1 cellular context compared by ENCODE assay signal in the genomic region with DNA sequence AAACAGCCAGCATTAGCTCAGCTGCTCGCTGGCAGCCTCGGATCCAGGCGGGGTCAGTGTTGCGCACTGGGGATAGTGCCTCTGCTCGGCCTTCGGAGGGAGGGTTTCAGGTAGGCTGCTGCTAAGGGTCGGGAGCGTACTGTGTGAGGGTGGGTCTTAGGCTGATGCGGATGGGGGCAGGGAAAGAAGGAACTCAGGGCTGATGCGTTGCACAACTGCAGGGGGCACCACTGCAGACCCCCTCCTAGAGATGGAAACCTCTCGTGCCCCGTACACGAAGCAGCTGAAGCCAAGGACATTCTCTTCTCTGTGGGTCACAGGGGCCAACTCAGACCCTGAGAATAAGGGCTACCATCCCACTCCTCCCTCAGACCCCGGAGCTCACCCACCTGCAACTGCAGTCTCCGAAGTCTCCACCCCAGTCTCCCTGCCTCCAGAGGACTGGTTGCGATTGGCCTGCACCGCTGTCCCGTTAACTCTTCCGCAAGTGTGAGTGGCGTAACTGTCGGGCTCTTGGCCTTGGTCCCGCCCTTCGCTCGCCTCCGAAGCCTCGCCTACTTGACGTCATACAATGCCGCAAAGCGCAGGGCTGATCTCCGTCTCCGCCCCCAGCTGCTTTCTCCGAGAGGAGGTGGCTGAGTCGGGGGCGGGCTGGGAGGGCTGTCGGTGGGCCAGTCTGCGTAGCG.
TF ChIP-seq lines count a peak whose summit lies in the region.

A gene with protein sequence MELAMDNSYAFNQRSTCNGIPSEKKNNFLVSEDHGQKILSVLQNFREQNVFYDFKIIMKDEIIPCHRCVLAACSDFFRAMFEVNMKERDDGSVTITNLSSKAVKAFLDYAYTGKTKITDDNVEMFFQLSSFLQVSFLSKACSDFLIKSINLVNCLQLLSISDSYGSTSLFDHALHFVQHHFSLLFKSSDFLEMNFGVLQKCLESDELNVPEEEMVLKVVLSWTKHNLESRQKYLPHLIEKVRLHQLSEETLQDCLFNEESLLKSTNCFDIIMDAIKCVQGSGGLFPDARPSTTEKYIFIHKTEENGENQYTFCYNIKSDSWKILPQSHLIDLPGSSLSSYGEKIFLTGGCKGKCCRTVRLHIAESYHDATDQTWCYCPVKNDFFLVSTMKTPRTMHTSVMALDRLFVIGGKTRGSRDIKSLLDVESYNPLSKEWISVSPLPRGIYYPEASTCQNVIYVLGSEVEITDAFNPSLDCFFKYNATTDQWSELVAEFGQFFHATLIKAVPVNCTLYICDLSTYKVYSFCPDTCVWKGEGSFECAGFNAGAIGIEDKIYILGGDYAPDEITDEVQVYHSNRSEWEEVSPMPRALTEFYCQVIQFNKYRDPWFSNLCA (minus strand): TSS at position 425 of the 686 bp plus-strand sequence. CDS start 18,250 bp downstream, outside the sequence.

TF ChIP-seq in GM12878, 131 proteins besides CTCF, POLR2A, EP300 and RAD21 (continued from another document):
- TF ChIP-seq WRNIP1 (IDR thresholded peaks at IDR 0.05; ENCODE audit: borderline replicate concordance, low read depth, low read length) = 0 out of 2 replicates have a peak, but pooled peaks have one; percentile 56
- peak; percentile 26; the same call in 1 of the 2 replicates for TF ChIP-seq IKZF1 (conservative IDR thresholded peaks at IDR 0.05)
- no peak for TF ChIP-seq POLR2AphosphoS2 (IDR thresholded peaks at IDR 0.05; ENCODE audit: low read depth, low read length)
- peak; percentile 96 for TF ChIP-seq ATF7 (IDR thresholded peaks at IDR 0.05; ENCODE audit: low read depth)
- TF ChIP-seq, protein P1, sequence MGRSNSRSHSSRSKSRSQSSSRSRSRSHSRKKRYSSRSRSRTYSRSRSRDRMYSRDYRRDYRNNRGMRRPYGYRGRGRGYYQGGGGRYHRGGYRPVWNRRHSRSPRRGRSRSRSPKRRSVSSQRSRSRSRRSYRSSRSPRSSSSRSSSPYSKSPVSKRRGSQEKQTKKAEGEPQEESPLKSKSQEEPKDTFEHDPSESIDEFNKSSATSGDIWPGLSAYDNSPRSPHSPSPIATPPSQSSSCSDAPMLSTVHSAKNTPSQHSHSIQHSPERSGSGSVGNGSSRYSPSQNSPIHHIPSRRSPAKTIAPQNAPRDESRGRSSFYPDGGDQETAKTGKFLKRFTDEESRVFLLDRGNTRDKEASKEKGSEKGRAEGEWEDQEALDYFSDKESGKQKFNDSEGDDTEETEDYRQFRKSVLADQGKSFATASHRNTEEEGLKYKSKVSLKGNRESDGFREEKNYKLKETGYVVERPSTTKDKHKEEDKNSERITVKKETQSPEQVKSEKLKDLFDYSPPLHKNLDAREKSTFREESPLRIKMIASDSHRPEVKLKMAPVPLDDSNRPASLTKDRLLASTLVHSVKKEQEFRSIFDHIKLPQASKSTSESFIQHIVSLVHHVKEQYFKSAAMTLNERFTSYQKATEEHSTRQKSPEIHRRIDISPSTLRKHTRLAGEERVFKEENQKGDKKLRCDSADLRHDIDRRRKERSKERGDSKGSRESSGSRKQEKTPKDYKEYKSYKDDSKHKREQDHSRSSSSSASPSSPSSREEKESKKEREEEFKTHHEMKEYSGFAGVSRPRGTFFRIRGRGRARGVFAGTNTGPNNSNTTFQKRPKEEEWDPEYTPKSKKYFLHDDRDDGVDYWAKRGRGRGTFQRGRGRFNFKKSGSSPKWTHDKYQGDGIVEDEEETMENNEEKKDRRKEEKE (IDR thresholded peaks at IDR 0.05) = no peak
- TF ChIP-seq RBBP5 (conservative IDR thresholded peaks at IDR 0.05) = no peak
- peak; percentile 19; the same call in 1 of the 2 replicates for TF ChIP-seq IRF4 (IDR thresholded peaks at IDR 0.05; ENCODE audit: low read depth, low read length)
- TF ChIP-seq CHD2 (IDR thresholded peaks at IDR 0.05; ENCODE audit: borderline replicate concordance, low read depth, low read length) = peak; percentile 78
- TF ChIP-seq, protein P2, sequence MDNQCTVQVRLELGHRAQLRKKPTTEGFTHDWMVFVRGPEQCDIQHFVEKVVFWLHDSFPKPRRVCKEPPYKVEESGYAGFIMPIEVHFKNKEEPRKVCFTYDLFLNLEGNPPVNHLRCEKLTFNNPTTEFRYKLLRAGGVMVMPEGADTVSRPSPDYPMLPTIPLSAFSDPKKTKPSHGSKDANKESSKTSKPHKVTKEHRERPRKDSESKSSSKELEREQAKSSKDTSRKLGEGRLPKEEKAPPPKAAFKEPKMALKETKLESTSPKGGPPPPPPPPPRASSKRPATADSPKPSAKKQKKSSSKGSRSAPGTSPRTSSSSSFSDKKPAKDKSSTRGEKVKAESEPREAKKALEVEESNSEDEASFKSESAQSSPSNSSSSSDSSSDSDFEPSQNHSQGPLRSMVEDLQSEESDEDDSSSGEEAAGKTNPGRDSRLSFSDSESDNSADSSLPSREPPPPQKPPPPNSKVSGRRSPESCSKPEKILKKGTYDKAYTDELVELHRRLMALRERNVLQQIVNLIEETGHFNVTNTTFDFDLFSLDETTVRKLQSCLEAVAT (IDR thresholded peaks at IDR 0.05) = peak; percentile 31
- TF ChIP-seq NRF1 (conservative IDR thresholded peaks at IDR 0.05; ENCODE audit: low read depth, low read length) = no peak; the same call in 1 of the 2 replicates
- TF ChIP-seq IKZF2 (IDR thresholded peaks at IDR 0.05) = peak in 1 of 2 experiments; percentile 29; a peak in 1 of 4 replicates
- peak; percentile 97 for TF ChIP-seq SP1 (IDR thresholded peaks at IDR 0.05; ENCODE audit: low read depth, low read length)
- no peak for TF ChIP-seq MXI1 (IDR thresholded peaks at IDR 0.05; ENCODE audit: low read depth, low read length)
- no peak for TF ChIP-seq PAX8 (IDR thresholded peaks at IDR 0.05)
- TF ChIP-seq SUZ12 (IDR thresholded peaks at IDR 0.05; ENCODE audit: unreplicated experiment) = no peak
- TF ChIP-seq, protein P3, sequence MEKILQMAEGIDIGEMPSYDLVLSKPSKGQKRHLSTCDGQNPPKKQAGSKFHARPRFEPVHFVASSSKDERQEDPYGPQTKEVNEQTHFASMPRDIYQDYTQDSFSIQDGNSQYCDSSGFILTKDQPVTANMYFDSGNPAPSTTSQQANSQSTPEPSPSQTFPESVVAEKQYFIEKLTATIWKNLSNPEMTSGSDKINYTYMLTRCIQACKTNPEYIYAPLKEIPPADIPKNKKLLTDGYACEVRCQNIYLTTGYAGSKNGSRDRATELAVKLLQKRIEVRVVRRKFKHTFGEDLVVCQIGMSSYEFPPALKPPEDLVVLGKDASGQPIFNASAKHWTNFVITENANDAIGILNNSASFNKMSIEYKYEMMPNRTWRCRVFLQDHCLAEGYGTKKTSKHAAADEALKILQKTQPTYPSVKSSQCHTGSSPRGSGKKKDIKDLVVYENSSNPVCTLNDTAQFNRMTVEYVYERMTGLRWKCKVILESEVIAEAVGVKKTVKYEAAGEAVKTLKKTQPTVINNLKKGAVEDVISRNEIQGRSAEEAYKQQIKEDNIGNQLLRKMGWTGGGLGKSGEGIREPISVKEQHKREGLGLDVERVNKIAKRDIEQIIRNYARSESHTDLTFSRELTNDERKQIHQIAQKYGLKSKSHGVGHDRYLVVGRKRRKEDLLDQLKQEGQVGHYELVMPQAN (conservative IDR thresholded peaks at IDR 0.05) = peak; percentile 77
- TF ChIP-seq, protein P4, sequence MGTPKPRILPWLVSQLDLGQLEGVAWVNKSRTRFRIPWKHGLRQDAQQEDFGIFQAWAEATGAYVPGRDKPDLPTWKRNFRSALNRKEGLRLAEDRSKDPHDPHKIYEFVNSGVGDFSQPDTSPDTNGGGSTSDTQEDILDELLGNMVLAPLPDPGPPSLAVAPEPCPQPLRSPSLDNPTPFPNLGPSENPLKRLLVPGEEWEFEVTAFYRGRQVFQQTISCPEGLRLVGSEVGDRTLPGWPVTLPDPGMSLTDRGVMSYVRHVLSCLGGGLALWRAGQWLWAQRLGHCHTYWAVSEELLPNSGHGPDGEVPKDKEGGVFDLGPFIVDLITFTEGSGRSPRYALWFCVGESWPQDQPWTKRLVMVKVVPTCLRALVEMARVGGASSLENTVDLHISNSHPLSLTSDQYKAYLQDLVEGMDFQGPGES (IDR thresholded peaks at IDR 0.05) = peak; percentile 68; the same call in 1 of the 2 replicates
- no peak for TF ChIP-seq NFXL1 (IDR thresholded peaks at IDR 0.05; ENCODE audit: borderline replicate concordance)
- TF ChIP-seq HDGF (IDR thresholded peaks at IDR 0.05) = peak; percentile 92; the same call in 1 of the 2 replicates
- peak; percentile 21; the same call in 1 of the 2 replicates for TF ChIP-seq RFX5 (IDR thresholded peaks at IDR 0.05; ENCODE audit: low read depth, low read length)
- peak; percentile 85 for TF ChIP-seq ZNF217 (IDR thresholded peaks at IDR 0.05)
- TF ChIP-seq POLR2AphosphoS5 (IDR thresholded peaks at IDR 0.05; ENCODE audit: low read length) = no peak
- TF ChIP-seq NR2F1 (conservative IDR thresholded peaks at IDR 0.05) = 0 out of 2 replicates have a peak, but pooled peaks have one; percentile 17
- peak; percentile 25; the same call in 1 of the 2 replicates for TF ChIP-seq TCF12 (IDR thresholded peaks at IDR 0.05; ENCODE audit: low read depth, low read length)
- peak; percentile 36 for TF ChIP-seq RUNX3 (IDR thresholded peaks at IDR 0.05; ENCODE audit: low read length)
- peak; percentile 83 for TF ChIP-seq GATAD2B (conservative IDR thresholded peaks at IDR 0.05; ENCODE audit: low read depth)
- 0 out of 2 replicates have a peak, but pooled peaks have one; percentile 65 for TF ChIP-seq CHD4 (IDR thresholded peaks at IDR 0.05)
- peak; percentile 84 for TF ChIP-seq NBN (IDR thresholded peaks at IDR 0.05)
- no peak for TF ChIP-seq STAT1 (conservative IDR thresholded peaks at IDR 0.05)
- peak; percentile 53; the same call in 1 of the 2 replicates for TF ChIP-seq SIN3A (IDR thresholded peaks at IDR 0.05; ENCODE audit: low read depth, low read length)
- TF ChIP-seq, protein P5, sequence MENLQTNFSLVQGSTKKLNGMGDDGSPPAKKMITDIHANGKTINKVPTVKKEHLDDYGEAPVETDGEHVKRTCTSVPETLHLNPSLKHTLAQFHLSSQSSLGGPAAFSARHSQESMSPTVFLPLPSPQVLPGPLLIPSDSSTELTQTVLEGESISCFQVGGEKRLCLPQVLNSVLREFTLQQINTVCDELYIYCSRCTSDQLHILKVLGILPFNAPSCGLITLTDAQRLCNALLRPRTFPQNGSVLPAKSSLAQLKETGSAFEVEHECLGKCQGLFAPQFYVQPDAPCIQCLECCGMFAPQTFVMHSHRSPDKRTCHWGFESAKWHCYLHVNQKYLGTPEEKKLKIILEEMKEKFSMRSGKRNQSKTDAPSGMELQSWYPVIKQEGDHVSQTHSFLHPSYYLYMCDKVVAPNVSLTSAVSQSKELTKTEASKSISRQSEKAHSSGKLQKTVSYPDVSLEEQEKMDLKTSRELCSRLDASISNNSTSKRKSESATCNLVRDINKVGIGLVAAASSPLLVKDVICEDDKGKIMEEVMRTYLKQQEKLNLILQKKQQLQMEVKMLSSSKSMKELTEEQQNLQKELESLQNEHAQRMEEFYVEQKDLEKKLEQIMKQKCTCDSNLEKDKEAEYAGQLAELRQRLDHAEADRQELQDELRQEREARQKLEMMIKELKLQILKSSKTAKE (IDR thresholded peaks at IDR 0.05; ENCODE audit: low read depth, poor library complexity, severe bottlenecking) = peak; percentile 26
- TF ChIP-seq ZNF207 (IDR thresholded peaks at IDR 0.05; ENCODE audit: borderline replicate concordance) = 0 out of 2 replicates have a peak, but pooled peaks have one; percentile 65
- peak; percentile 89 for TF ChIP-seq DPF2 (IDR thresholded peaks at IDR 0.05)
- TF ChIP-seq GABPA (IDR thresholded peaks at IDR 0.05; ENCODE audit: low read depth) = no peak
- TF ChIP-seq, protein P6, sequence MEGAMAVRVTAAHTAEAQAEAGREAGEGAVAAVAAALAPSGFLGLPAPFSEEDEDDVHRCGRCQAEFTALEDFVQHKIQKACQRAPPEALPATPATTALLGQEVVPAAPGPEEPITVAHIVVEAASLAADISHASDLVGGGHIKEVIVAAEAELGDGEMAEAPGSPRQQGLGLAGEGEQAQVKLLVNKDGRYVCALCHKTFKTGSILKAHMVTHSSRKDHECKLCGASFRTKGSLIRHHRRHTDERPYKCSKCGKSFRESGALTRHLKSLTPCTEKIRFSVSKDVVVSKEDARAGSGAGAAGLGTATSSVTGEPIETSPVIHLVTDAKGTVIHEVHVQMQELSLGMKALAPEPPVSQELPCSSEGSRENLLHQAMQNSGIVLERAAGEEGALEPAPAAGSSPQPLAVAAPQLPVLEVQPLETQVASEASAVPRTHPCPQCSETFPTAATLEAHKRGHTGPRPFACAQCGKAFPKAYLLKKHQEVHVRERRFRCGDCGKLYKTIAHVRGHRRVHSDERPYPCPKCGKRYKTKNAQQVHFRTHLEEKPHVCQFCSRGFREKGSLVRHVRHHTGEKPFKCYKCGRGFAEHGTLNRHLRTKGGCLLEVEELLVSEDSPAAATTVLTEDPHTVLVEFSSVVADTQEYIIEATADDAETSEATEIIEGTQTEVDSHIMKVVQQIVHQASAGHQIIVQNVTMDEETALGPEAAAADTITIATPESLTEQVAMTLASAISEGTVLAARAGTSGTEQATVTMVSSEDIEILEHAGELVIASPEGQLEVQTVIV (IDR thresholded peaks at IDR 0.05; ENCODE audit: borderline replicate concordance, partially characterized antibody) = peak; percentile 65
- no peak for TF ChIP-seq SPI1 (IDR thresholded peaks at IDR 0.05; ENCODE audit: borderline replicate concordance, insufficient read depth, low read depth, low read length)
- peak; percentile 94 for TF ChIP-seq CREB1 (IDR thresholded peaks at IDR 0.05; ENCODE audit: low read depth)
- peak; percentile 46; the same call in 1 of the 2 replicates for TF ChIP-seq RB1 (IDR thresholded peaks at IDR 0.05; ENCODE audit: borderline replicate concordance)
- TF ChIP-seq CBX5 (IDR thresholded peaks at IDR 0.05; ENCODE audit: low read depth) = 0 out of 2 replicates have a peak, but pooled peaks have one; percentile 26
- no peak for TF ChIP-seq SREBF1 (IDR thresholded peaks at IDR 0.05; ENCODE audit: low read length)
- no peak for TF ChIP-seq EED (IDR thresholded peaks at IDR 0.05; ENCODE audit: low read depth)
- TF ChIP-seq RELA (IDR thresholded peaks at IDR 0.05; ENCODE audit: borderline replicate concordance, partially characterized antibody) = peak; percentile 9
- TF ChIP-seq MTA2 (IDR thresholded peaks at IDR 0.05; ENCODE audit: low read depth) = peak; percentile 65
- TF ChIP-seq TARDBP (IDR thresholded peaks at IDR 0.05; ENCODE audit: borderline replicate concordance) = 0 out of 2 replicates have a peak, but pooled peaks have one; percentile 11
- no peak for TF ChIP-seq ZNF24 (IDR thresholded peaks at IDR 0.05)
- TF ChIP-seq PML (IDR thresholded peaks at IDR 0.05; ENCODE audit: low read length) = peak; percentile 59; the same call in 1 of the 2 replicates
- no peak for TF ChIP-seq FOXM1 (IDR thresholded peaks at IDR 0.05; ENCODE audit: low read depth, low read length)
- peak; percentile 62 for TF ChIP-seq MEF2B (IDR thresholded peaks at IDR 0.05; ENCODE audit: partially characterized antibody, poor library complexity, severe bottlenecking)
TF ChIP-seq in GM12878: peak in this region for 41.
